28 cellular contexts compared by ENCODE assay signal in genomic region chr3:14333215-14333614, GRCh38.
"Had no signal": no experiment of that assay in that cellular context is flagged by ENCODE, and none has a peak within 500 bp of the region (broad histone marks: within the 10 kb centered on the region; RNA-seq: fewer than 3 reads in every experiment).

No MANE protein-coding gene starts in this region.

- H3K4me2 ChIP-seq: neural progenitor cell had no signal

- H2AFZ ChIP-seq: neural progenitor cell had no signal

- ATAC-seq: naive thymus-derived CD4-positive, alpha-beta T cell; natural killer cell; pancreas; psoas muscle; right cardiac atrium; right lobe of liver; stimulated activated naive CD8-positive, alpha-beta T cell treated with anti-CD3 and anti-CD28 coated beads, Interleukin-15, amount 100 ng/mL, for 72 hours; stimulated activated naive CD8-positive, alpha-beta T cell treated with anti-CD3 and anti-CD28 coated beads, Interleukin-15, Interleukin-2, amounts not matched to agents 100 U/mL and 50 U/mL, for 24 hours had no signal

- H3K4me3 ChIP-seq: neural progenitor cell, pancreas, psoas muscle, right lobe of liver, sigmoid colon, thoracic aorta, thyroid gland, tibial nerve, upper lobe of left lung, vagina had no signal

- FAIRE-seq: pancreas, small intestine, urothelium cell line had no signal

- H3K27ac ChIP-seq: neural progenitor cell, neutrophil, pancreas, psoas muscle, right lobe of liver, sigmoid colon, thoracic aorta, thyroid gland, tibial nerve, upper lobe of left lung, vagina had no signal

- H3K9ac ChIP-seq: neural progenitor cell had no signal

- H3K4me3 Mint-ChIP-seq: naive thymus-derived CD4-positive, alpha-beta T cell; natural killer cell; nephron; neural progenitor cell; stimulated activated memory B cell treated with anti-CD40 and anti-IgM and Interleukin-4, amounts not matched to agents 10 μg/mL and 1 μg/mL and 100 μg/mL, for 72 hours; stimulated activated naive CD8-positive, alpha-beta T cell treated with anti-CD3 and anti-CD28 coated beads, Interleukin-15, amount 100 ng/mL, for 72 hours had no signal

- H3K4me1 ChIP-seq: sigmoid colon, thyroid gland, tibial nerve, vagina had no signal

- DNase-seq: naive thymus-derived CD4-positive, alpha-beta T cell; natural killer cell; nucleus accumbens; psoas muscle; right cardiac atrium; right lobe of liver; sigmoid colon; stimulated activated CD4-positive, alpha-beta T cell treated with anti-CD3 and anti-CD28 coated beads, Interleukin-15, amount 100 ng/mL, for 24 hours; stimulated activated CD4-positive, alpha-beta T cell treated with anti-CD3 and anti-CD28 coated beads, Interleukin-2, amount 100 ng/mL, for 24 hours; stimulated activated CD4-positive, alpha-beta T cell treated with anti-CD3 and anti-CD28 coated beads, Interleukin-2, amount 100 ng/mL, for 48 hours; stimulated activated CD4-positive, alpha-beta T cell treated with anti-CD3 and anti-CD28 coated beads, Interleukin-4, amount 100 ng/mL, for 24 hours; stimulated activated naive CD4-positive, alpha-beta T cell; stimulated activated naive CD8-positive, alpha-beta T cell treated with anti-CD3 and anti-CD28 coated beads, Interleukin-15, amount 100 ng/mL, for 72 hours; stimulated activated naive CD8-positive, alpha-beta T cell treated with anti-CD3 and anti-CD28 coated beads, Interleukin-15, Interleukin-2, amounts not matched to agents 100 U/mL and 50 U/mL, for 24 hours; thyroid gland; trophoblast cell; upper lobe of left lung had no signal

- H3K4me1 Mint-ChIP-seq: naive thymus-derived CD4-positive, alpha-beta T cell; natural killer cell; stimulated activated memory B cell treated with anti-CD40 and anti-IgM and Interleukin-4, amounts not matched to agents 10 μg/mL and 1 μg/mL and 100 μg/mL, for 72 hours; stimulated activated naive CD8-positive, alpha-beta T cell treated with anti-CD3 and anti-CD28 coated beads, Interleukin-15, amount 100 ng/mL, for 72 hours had no signal

- H3K9me3 Mint-ChIP-seq: natural killer cell; neural progenitor cell; stimulated activated naive CD8-positive, alpha-beta T cell treated with anti-CD3 and anti-CD28 coated beads, Interleukin-15, amount 100 ng/mL, for 72 hours had no signal

- H3K27me3 ChIP-seq: neural progenitor cell, neutrophil, pancreas, right lobe of liver, sigmoid colon, thyroid gland, tibial nerve, upper lobe of left lung, vagina had no signal

- H3K9me3 ChIP-seq: neutrophil, pancreas, psoas muscle, right lobe of liver, sigmoid colon, thoracic aorta, thyroid gland, tibial nerve, upper lobe of left lung, vagina had no signal

- H3K36me3 ChIP-seq: neural progenitor cell, neutrophil, pancreas, right lobe of liver, sigmoid colon, thoracic aorta, thyroid gland, tibial nerve, upper lobe of left lung, vagina had no signal

- H3K27ac Mint-ChIP-seq: naive thymus-derived CD4-positive, alpha-beta T cell; natural killer cell; nephron; neural progenitor cell; progenitor cell of endocrine pancreas; stimulated activated memory B cell treated with anti-CD40 and anti-IgM and Interleukin-4, amounts not matched to agents 10 μg/mL and 1 μg/mL and 100 μg/mL, for 72 hours had no signal

- H3K36me3 Mint-ChIP-seq: naive thymus-derived CD4-positive, alpha-beta T cell; natural killer cell; neural progenitor cell; stimulated activated memory B cell treated with anti-CD40 and anti-IgM and Interleukin-4, amounts not matched to agents 10 μg/mL and 1 μg/mL and 100 μg/mL, for 72 hours had no signal
